17 cellular contexts compared by ENCODE assay signal in the genomic region with DNA sequence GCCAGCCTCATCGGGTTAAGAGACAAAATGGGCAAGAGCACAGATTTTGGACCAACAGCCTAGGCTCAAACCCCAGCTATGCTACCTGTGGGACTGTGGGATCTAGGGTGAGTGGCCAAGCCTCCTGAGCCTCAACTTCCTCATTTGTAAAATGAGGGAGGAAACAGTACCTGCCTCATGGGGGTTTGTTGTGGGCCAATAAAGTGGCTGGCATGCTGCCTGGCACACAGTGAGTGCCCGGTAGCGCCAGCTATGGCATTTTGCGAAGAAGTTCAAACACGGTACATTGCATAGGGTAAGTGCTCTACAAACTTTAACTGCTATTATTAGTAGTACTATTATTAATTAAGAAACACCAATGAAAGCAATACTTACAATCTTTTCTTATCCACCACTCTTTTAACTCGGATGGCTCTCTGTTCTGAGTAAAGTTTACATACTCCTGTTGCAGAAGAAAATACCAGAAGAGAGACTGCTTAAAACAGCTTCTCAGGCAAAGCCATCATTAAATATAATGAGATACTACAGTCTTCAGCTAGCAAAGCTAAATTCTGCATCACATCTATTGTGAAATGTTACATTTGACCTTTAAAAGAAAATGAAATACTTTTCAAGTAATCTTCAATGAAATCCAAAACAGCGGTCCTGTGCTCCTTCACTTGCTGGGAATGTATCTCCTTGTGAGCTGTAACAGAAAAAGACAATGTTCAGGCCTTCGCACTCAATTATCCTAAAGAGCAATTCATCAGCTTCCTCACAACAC.
"Had no signal": no experiment of that assay in that cellular context is flagged by ENCODE, and none has a peak within 500 bp of the region (broad histone marks: within the 10 kb centered on the region; RNA-seq: fewer than 3 reads in every experiment).

No MANE protein-coding gene starts in this region.

- H3K27me3 ChIP-seq: heart left ventricle, neural progenitor cell, tibial nerve had no signal

- DNase-seq: activated CD4-positive, CD25-positive, alpha-beta regulatory T cell treated with anti-CD3 and anti-CD28 coated beads, Interleukin-2, amount 50 U/mL, for 72 hours; activated naive CD4-positive, alpha-beta T cell; activated naive CD8-positive, alpha-beta T cell treated with anti-CD3 and anti-CD28 coated beads, Interleukin-2, amount 10 ng/mL, durations not matched to agents 7 days and 5 days; activated T-cell treated with anti-CD3 and anti-CD28 coated beads for 4 hours; anterior cingulate cortex; effector memory CD8-positive, alpha-beta T cell; heart left ventricle; left colon; stimulated activated CD4-positive, alpha-beta T cell treated with anti-CD3 and anti-CD28 coated beads, Interleukin-2, amount 100 ng/mL, for 48 hours; stimulated activated naive B cell treated with anti-CD40 and anti-IgM and Interleukin-4, amounts not matched to agents 10 μg/mL and 1 μg/mL and 100 μg/mL, for 72 hours; substantia nigra had no signal

- H3K4me3 ChIP-seq: heart left ventricle, lung, neural progenitor cell, tibial nerve had no signal

- H3K36me3 ChIP-seq: neural progenitor cell had no signal

- ATAC-seq: effector memory CD8-positive, alpha-beta T cell; heart left ventricle; left colon; stimulated activated naive B cell treated with anti-CD40 and anti-IgM and Interleukin-4, amounts not matched to agents 10 μg/mL and 1 μg/mL and 100 μg/mL, for 72 hours had no signal

- H3K27ac ChIP-seq: heart left ventricle, neural progenitor cell, parathyroid adenoma, tibial nerve had no signal

- H3K27ac Mint-ChIP-seq: activated naive CD8-positive, alpha-beta T cell treated with anti-CD3 and anti-CD28 coated beads, Interleukin-2, amount 10 ng/mL, durations not matched to agents 7 days and 5 days; effector memory CD8-positive, alpha-beta T cell; neural progenitor cell; stimulated activated naive B cell treated with anti-CD40 and anti-IgM and Interleukin-4, amounts not matched to agents 10 μg/mL and 1 μg/mL and 100 μg/mL, for 72 hours had no signal

- H3K9ac ChIP-seq: neural progenitor cell, parathyroid adenoma had no signal

- H3K27me3 Mint-ChIP-seq: activated naive CD8-positive, alpha-beta T cell treated with anti-CD3 and anti-CD28 coated beads, Interleukin-2, amount 10 ng/mL, durations not matched to agents 7 days and 5 days; effector memory CD8-positive, alpha-beta T cell; stimulated activated naive B cell treated with anti-CD40 and anti-IgM and Interleukin-4, amounts not matched to agents 10 μg/mL and 1 μg/mL and 100 μg/mL, for 72 hours had no signal

- H3K79me2 ChIP-seq: parathyroid adenoma had no signal

- H2AFZ ChIP-seq: neural progenitor cell, parathyroid adenoma had no signal

- FAIRE-seq: bronchial epithelial cell, frontal cortex had no signal

- H3K9me3 Mint-ChIP-seq: activated naive CD8-positive, alpha-beta T cell treated with anti-CD3 and anti-CD28 coated beads, Interleukin-2, amount 10 ng/mL, durations not matched to agents 7 days and 5 days; effector memory CD8-positive, alpha-beta T cell; neural progenitor cell; stimulated activated naive B cell treated with anti-CD40 and anti-IgM and Interleukin-4, amounts not matched to agents 10 μg/mL and 1 μg/mL and 100 μg/mL, for 72 hours had no signal

- H3K4me2 ChIP-seq: neural progenitor cell had no signal

- H3K4me3 Mint-ChIP-seq: activated naive CD8-positive, alpha-beta T cell treated with anti-CD3 and anti-CD28 coated beads, Interleukin-2, amount 10 ng/mL, durations not matched to agents 7 days and 5 days; effector memory CD8-positive, alpha-beta T cell; neural progenitor cell; stimulated activated naive B cell treated with anti-CD40 and anti-IgM and Interleukin-4, amounts not matched to agents 10 μg/mL and 1 μg/mL and 100 μg/mL, for 72 hours had no signal

- H3K4me1 ChIP-seq: heart left ventricle, neural progenitor cell, tibial nerve had no signal
